Comparison of ENCODE assay signal across 8 cellular contexts in the genomic region with DNA sequence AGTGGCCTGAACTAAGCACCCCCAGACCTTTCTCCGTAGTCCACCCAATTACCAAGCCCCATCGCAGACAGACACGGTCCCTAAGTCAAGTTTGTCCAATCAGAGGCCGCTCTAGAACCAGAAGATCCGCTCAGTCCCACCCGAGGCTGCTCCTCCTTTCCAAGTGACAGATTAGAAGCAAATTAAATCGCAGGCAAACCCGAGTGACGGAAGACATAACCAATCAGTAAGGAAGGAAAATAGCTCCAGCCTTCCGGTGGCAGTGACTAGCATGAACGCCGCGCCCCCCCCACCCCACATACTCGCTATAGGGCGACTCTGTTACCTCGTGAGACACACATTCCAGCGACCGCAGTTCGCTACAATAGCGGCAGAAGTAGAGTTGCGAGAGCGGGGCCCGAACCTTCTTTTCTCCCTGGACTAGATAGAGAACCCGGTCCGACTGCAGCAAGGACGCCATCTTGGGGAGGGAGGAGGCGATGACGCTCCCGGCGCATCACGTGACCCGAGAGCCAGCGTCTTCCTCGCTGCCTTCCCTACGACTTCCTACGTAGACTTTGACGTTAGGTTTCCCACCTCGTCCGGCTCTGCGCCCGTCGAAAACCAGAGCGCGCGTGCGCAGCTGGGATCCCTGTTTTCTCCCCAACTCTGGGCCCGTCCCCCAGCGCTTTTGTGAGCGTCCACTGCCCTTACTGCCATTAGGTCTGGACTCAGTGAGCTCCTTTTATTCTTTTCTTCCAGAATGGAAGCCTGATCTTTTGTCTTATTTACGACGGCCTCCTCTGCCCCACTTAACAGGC. TPM values are rescaled to one million over a fixed set of nuclear protein-coding genes. Genes with fewer than 3 reads are reported as not detected.
A peak's percentile ranks its signal among the peaks of the same experiment; 100 is the strongest.
DNase-seq lines count a peak whose midpoint lies in the region; ATAC-seq and TF ChIP-seq lines count a peak whose summit lies in the region.

A gene (minus strand): TSS at position 484 of the 800 bp plus-strand sequence. CDS start 24 bp downstream, at position 460.

- peak within 1 kb of the TSS; percentile 86 for H3K4me3 ChIP-seq in GM12864 (ENCODE audit: low read depth, low read length)
- peak within 1 kb of the TSS; percentile 85 for H3K4me3 ChIP-seq in osteoblast (ENCODE audit: insufficient read depth, low read length)
- peak within 1 kb of the TSS; percentile 79 to 81 for H3K4me3 ChIP-seq in testis

- peak within 1 kb of the TSS; percentile 97 for H3K27ac ChIP-seq in osteoblast (ENCODE audit: low read depth, low read length)
- peak within 1 kb of the TSS; percentile 99 for H3K27ac ChIP-seq in testis

- peaks cover 26% of the 10 kb centered on the region for H3K36me3 Mint-ChIP-seq in activated naive CD8-positive, alpha-beta T cell treated with anti-CD3 and anti-CD28 coated beads, Interleukin-2, amount 10 ng/mL, durations not matched to agents 7 days and 5 days
- H3K36me3 Mint-ChIP-seq in glutamatergic neuron (ENCODE audit: unreplicated experiment) = no peaks in the 10 kb centered on the region

- peak; percentile 18 for TF ChIP-seq POLR2A in testis (IDR thresholded peaks at IDR 0.05)

- H2AFZ ChIP-seq in osteoblast (ENCODE audit: low read length) = peak within 1 kb of the TSS; percentile 97

- intact Hi-C loops in testis (cut with DNase I; ENCODE audit: low total_unique reads) = no loop called here

- H3K27me3 ChIP-seq in osteoblast (ENCODE audit: insufficient read depth, low read length) = no peaks in the 10 kb centered on the region
- H3K27me3 ChIP-seq in testis = no peaks in the 10 kb centered on the region

- H3K4me3 Mint-ChIP-seq in activated naive CD8-positive, alpha-beta T cell treated with anti-CD3 and anti-CD28 coated beads, Interleukin-2, amount 10 ng/mL, durations not matched to agents 7 days and 5 days = no peak within 1 kb of the TSS
- H3K4me3 Mint-ChIP-seq in glutamatergic neuron (ENCODE audit: unreplicated experiment) = no peak within 1 kb of the TSS

- peaks cover 32% of the 10 kb centered on the region for H3K4me1 Mint-ChIP-seq in activated naive CD8-positive, alpha-beta T cell treated with anti-CD3 and anti-CD28 coated beads, Interleukin-2, amount 10 ng/mL, durations not matched to agents 7 days and 5 days
- peaks cover 4% of the 10 kb centered on the region for H3K4me1 Mint-ChIP-seq in glutamatergic neuron (ENCODE audit: low read depth, unreplicated experiment)

- peak; percentile 96 for ATAC-seq in HG02678 (IDR thresholded peaks at IDR 0.05; ENCODE audit: unreplicated experiment)
- peak; percentile 97 for ATAC-seq in activated naive CD8-positive, alpha-beta T cell treated with anti-CD3 and anti-CD28 coated beads, Interleukin-2, amount 10 ng/mL, durations not matched to agents 7 days and 5 days (ENCODE audit: low read depth)

- peak within 1 kb of the TSS; percentile 92 for H3K4me2 ChIP-seq in osteoblast (ENCODE audit: insufficient read depth, low read length)

- H3K36me3 ChIP-seq in osteoblast (ENCODE audit: insufficient read depth, low read length) (peaks cover 24% of the 10 kb centered on the region), testis (ENCODE audit: low read depth, missing control alignments) (no peaks in the 10 kb centered on the region)

- H3K27me3 Mint-ChIP-seq in activated naive CD8-positive, alpha-beta T cell treated with anti-CD3 and anti-CD28 coated beads, Interleukin-2, amount 10 ng/mL, durations not matched to agents 7 days and 5 days = no peaks in the 10 kb centered on the region
- H3K27me3 Mint-ChIP-seq in glutamatergic neuron (ENCODE audit: unreplicated experiment) = no peaks in the 10 kb centered on the region

- peaks cover 7% of the 10 kb centered on the region for H4K20me1 ChIP-seq in osteoblast (ENCODE audit: insufficient read depth, low read length)

- peak; percentile 98 for DNase-seq in GM12864 (ENCODE audit: low read depth)
- peak; percentile 93 for DNase-seq in NCI-H1105 treated with DMSO at 0.1 percent for 48 hours (lab: John Stamatoyannopoulos, UW)
- DNase-seq in SKM-1 treated with dmso at 0.1 percent for 144 hours (lab: John Stamatoyannopoulos, UW; ENCODE audit: unreplicated experiment) = peak; percentile 99
- DNase-seq in activated naive CD8-positive, alpha-beta T cell treated with anti-CD3 and anti-CD28 coated beads, Interleukin-2, amount 10 ng/mL, durations not matched to agents 7 days and 5 days = peak; percentile 91
- DNase-seq in glutamatergic neuron = peak; percentile 95
- peak; percentile 88 for DNase-seq in osteoblast (ENCODE audit: insufficient read length, low spot score, missing footprints)
- DNase-seq in testis = peak; percentile 98

- no peaks in the 10 kb centered on the region for H3K9me3 Mint-ChIP-seq in activated naive CD8-positive, alpha-beta T cell treated with anti-CD3 and anti-CD28 coated beads, Interleukin-2, amount 10 ng/mL, durations not matched to agents 7 days and 5 days
- no peaks in the 10 kb centered on the region for H3K9me3 Mint-ChIP-seq in glutamatergic neuron (ENCODE audit: unreplicated experiment)

- H3K4me1 ChIP-seq in osteoblast (ENCODE audit: insufficient read depth, low read length) (peaks cover 27% of the 10 kb centered on the region), testis (peaks cover 7% of the 10 kb centered on the region)

- H3K9me3 ChIP-seq in osteoblast (ENCODE audit: low read depth, low read length) (no peaks in the 10 kb centered on the region), testis (no peaks in the 10 kb centered on the region)

- peaks cover 45% of the 10 kb centered on the region for H3K79me2 ChIP-seq in osteoblast (ENCODE audit: insufficient read depth, low read length)

- POLR2A ChIA-PET in activated naive CD8-positive, alpha-beta T cell treated with anti-CD3 and anti-CD28 coated beads, Interleukin-2, amount 10 ng/mL, durations not matched to agents 7 days and 5 days (lab: Charles Lee) = interaction anchor here (0.6 to 2.1 kb wide), 6 partner anchors 8 to 350 kb away, joined by 3 to 17 read pairs (median 10); a partner anchor contains a TSS

- no peak for TF ChIP-seq CTCF in GM12864 (IDR thresholded peaks at IDR 0.05; ENCODE audit: low read depth, low read length, missing control alignments)
- no peak for TF ChIP-seq CTCF in glutamatergic neuron (IDR thresholded peaks at IDR 0.05; ENCODE audit: partially characterized antibody, unreplicated experiment)
- no peak for TF ChIP-seq CTCF in osteoblast (IDR thresholded peaks at IDR 0.05; ENCODE audit: extremely low read depth, low read depth, low read length)
- TF ChIP-seq CTCF in testis (IDR thresholded peaks at IDR 0.05) = peak in 1 of 3 experiments; percentile 14

- H3K27ac Mint-ChIP-seq in activated naive CD8-positive, alpha-beta T cell treated with anti-CD3 and anti-CD28 coated beads, Interleukin-2, amount 10 ng/mL, durations not matched to agents 7 days and 5 days = peak within 1 kb of the TSS; percentile 17
- H3K27ac Mint-ChIP-seq in glutamatergic neuron (ENCODE audit: unreplicated experiment) = no peak within 1 kb of the TSS

- 1% methylated on average over 33 to 51 of the region's 51 CpGs for WGBS in testis, 2 donors

RNA-seq across cellular contexts. Expression of the gene that starts here (rescaled TPM):
- 10 to 100 TPM; 43.2 to 43.3 TPM for total RNA-seq in activated naive CD8-positive, alpha-beta T cell treated with anti-CD3 and anti-CD28 coated beads, Interleukin-2, amount 10 ng/mL, durations not matched to agents 7 days and 5 days
- total RNA-seq in glutamatergic neuron (ENCODE audit: unreplicated experiment) (92.1 TPM), osteoblast (66.2 and 68.1 TPM in 2 replicates), testis (10 to 100 TPM; 91.5 to 94.0 TPM)
- 55.7 TPM for polyA plus RNA-seq in testis (ENCODE audit: insufficient read depth, low read depth, low replicate concordance)

Comparison
In these comparisons a context has a peak if more than half of its experiments do, and no peak if none do; other contexts are left out.
1. Peak in every context shown above with its lines: DNase-seq, ATAC-seq, H3K4me3 ChIP-seq and H3K27ac ChIP-seq.